1 cellular context compared by ENCODE assay signal in genomic region chr3:47475570-47476329, GRCh38.
TF ChIP-seq lines count a peak whose summit lies in the region.

Gene SCAP, minus strand, starts transcription at chr3:47475941. Its CDS starts 32,948 bp downstream, at chr3:47442993.

TF ChIP-seq in H1, 55 proteins besides CTCF, POLR2A, EP300 and RAD21:
- TF ChIP-seq CBX5 (IDR thresholded peaks at IDR 0.05; ENCODE audit: low read depth, low read length) (no peak), ATF3 (IDR thresholded peaks at IDR 0.05; ENCODE audit: insufficient read depth, low read depth, low read length) (peak; percentile 70; the same call in 1 of the 2 replicates), PHF8 (conservative IDR thresholded peaks at IDR 0.05; ENCODE audit: low read depth, low read length) (peak; percentile 60), SIRT6 (IDR thresholded peaks at IDR 0.05; ENCODE audit: low read length) (no peak), MAX (IDR thresholded peaks at IDR 0.05) (peak; percentile 99), TAF7 (optimal IDR thresholded peaks at IDR 0.05; ENCODE audit: borderline replicate concordance, low read depth, low read length) (peak; percentile 49), E2F6 (IDR thresholded peaks at IDR 0.05) (peak; percentile 97), EZH2 (IDR thresholded peaks at IDR 0.05; ENCODE audit: low read depth, low read length, severe bottlenecking) (no peak), HDAC6 (IDR thresholded peaks at IDR 0.05; ENCODE audit: low read depth, low read length) (no peak), SP1 (IDR thresholded peaks at IDR 0.05; ENCODE audit: low read depth, low read length) (peak; percentile 48; the same call in 1 of the 2 replicates), TEAD4 (IDR thresholded peaks at IDR 0.05; ENCODE audit: low read depth, low read length) (peak; percentile 52; the same call in 1 of the 2 replicates), ATF2 (IDR thresholded peaks at IDR 0.05; ENCODE audit: low read length) (no peak; the same call in 1 of the 2 replicates), CTBP2 (IDR thresholded peaks at IDR 0.05; ENCODE audit: borderline replicate concordance, insufficient read depth, insufficient read length, low read length) (no peak), RBBP5 (IDR thresholded peaks at IDR 0.05; ENCODE audit: borderline replicate concordance, low read depth, low read length) (peak; percentile 90), RFX5 (IDR thresholded peaks at IDR 0.05; ENCODE audit: borderline replicate concordance, low read depth, low read length) (no peak), USF2 (IDR thresholded peaks at IDR 0.05; ENCODE audit: low read length) (peak; percentile 66), CEBPB (IDR thresholded peaks at IDR 0.05; ENCODE audit: low read depth, low read length) (no peak), SRF (IDR thresholded peaks at IDR 0.05; ENCODE audit: low read depth, low read length) (0 out of 2 replicates have a peak, but pooled peaks have one; percentile 14), SIX5 (IDR thresholded peaks at IDR 0.05; ENCODE audit: low read depth, low read length) (no peak), RNF2 (IDR thresholded peaks at IDR 0.05; ENCODE audit: borderline replicate concordance, low read depth, low read length, missing control alignments, poor library complexity, severe bottlenecking) (no peak), KDM4A (IDR thresholded peaks at IDR 0.05; ENCODE audit: low read depth, low read length, severe bottlenecking) (no peak), JUN (IDR thresholded peaks at IDR 0.05; ENCODE audit: low read depth, low read length) (no peak), GTF2F1 (IDR thresholded peaks at IDR 0.05; ENCODE audit: borderline replicate concordance, low read depth, low read length) (no peak), RXRA (IDR thresholded peaks at IDR 0.05; ENCODE audit: insufficient read depth, low read depth, low read length) (0 out of 2 replicates have a peak, but pooled peaks have one; percentile 50), CREB1 (IDR thresholded peaks at IDR 0.05) (peak; percentile 67; the same call in 1 of the 2 replicates), SAP30 (IDR thresholded peaks at IDR 0.05; ENCODE audit: insufficient read depth, insufficient replicate concordance, low read length) (no peak), SP2 (IDR thresholded peaks at IDR 0.05; ENCODE audit: low read length) (no peak), TAF1 (IDR thresholded peaks at IDR 0.05; ENCODE audit: low read depth, low read length) (no peak; the same call in 1 of the 2 replicates), NANOG (IDR thresholded peaks at IDR 0.05; ENCODE audit: insufficient read depth, low read depth, low read length, poor library complexity, severe bottlenecking) (no peak), CBX8 (IDR thresholded peaks at IDR 0.05; ENCODE audit: borderline replicate concordance, low read depth, low read length) (no peak), POU5F1 (IDR thresholded peaks at IDR 0.05; ENCODE audit: low read depth, low read length) (no peak), ASH2L (IDR thresholded peaks at IDR 0.05; ENCODE audit: low read length) (peak; percentile 71), KDM1A (IDR thresholded peaks at IDR 0.05; ENCODE audit: borderline replicate concordance, low read length) (peak; percentile 91; the same call in 1 of the 2 replicates), BACH1 (IDR thresholded peaks at IDR 0.05; ENCODE audit: low read length) (no peak), CHD1 (IDR thresholded peaks at IDR 0.05; ENCODE audit: low read depth, low read length) (no peak), GABPA (IDR thresholded peaks at IDR 0.05; ENCODE audit: borderline replicate concordance, insufficient read depth, low read length) (no peak), SP4 (IDR thresholded peaks at IDR 0.05; ENCODE audit: low read length) (peak; percentile 63; the same call in 1 of the 2 replicates), FOSL1 (IDR thresholded peaks at IDR 0.05; ENCODE audit: insufficient read depth, low read depth, low read length) (peak; percentile 16; the same call in 1 of the 2 replicates), YY1 (IDR thresholded peaks at IDR 0.05; ENCODE audit: low read depth, low read length) (peak; percentile 84), CHD2 (IDR thresholded peaks at IDR 0.05; ENCODE audit: low read length) (peak; percentile 75; the same call in 1 of the 2 replicates), CHD7 (IDR thresholded peaks at IDR 0.05; ENCODE audit: insufficient replicate concordance, low read length) (no peak), TCF12 (IDR thresholded peaks at IDR 0.05; ENCODE audit: low read depth, low read length) (0 out of 2 replicates have a peak, but pooled peaks have one; percentile 25), ZNF274 (IDR thresholded peaks at IDR 0.05; ENCODE audit: borderline replicate concordance, extremely low read depth, low read length) (no peak), SUZ12 (IDR thresholded peaks at IDR 0.05; ENCODE audit: low read length) (no peak), EGR1 (IDR thresholded peaks at IDR 0.05; ENCODE audit: borderline replicate concordance, low read depth, low read length) (peak; percentile 56; the same call in 1 of the 2 replicates), TBP (IDR thresholded peaks at IDR 0.05; ENCODE audit: low read depth, low read length) (no peak), POLR2AphosphoS5 (IDR thresholded peaks at IDR 0.05; ENCODE audit: low read depth, low read length) (no peak), BRCA1 (IDR thresholded peaks at IDR 0.05; ENCODE audit: low read depth, low read length) (no peak), MAFK (IDR thresholded peaks at IDR 0.05; ENCODE audit: low read depth, low read length) (no peak), JUND (IDR thresholded peaks at IDR 0.05; ENCODE audit: low read length) (no peak), BCL11A (IDR thresholded peaks at IDR 0.05; ENCODE audit: low read depth in 2 of 2, low read length in 2 of 2) (no peak), NRF1 (IDR thresholded peaks at IDR 0.05; ENCODE audit: low read depth, low read length) (peak; percentile 81), HDAC2 (IDR thresholded peaks at IDR 0.05; ENCODE audit: borderline replicate concordance in 1 of 2, low read depth in 2 of 2, low read length in 2 of 2) (0 out of 4 replicates have a peak, but pooled peaks of 1 of the 2 experiments have one; percentile 12), KDM5A (IDR thresholded peaks at IDR 0.05; ENCODE audit: low read length) (no peak), SIN3A (conservative IDR thresholded peaks at IDR 0.05 in 1 of 2, IDR thresholded peaks at IDR 0.05 in 1 of 2; ENCODE audit: low read depth in 1 of 2, low read length in 2 of 2) (peak; percentile 45 to 85; a peak in 3 of 4 replicates)
